15 cellular contexts compared by ENCODE assay signal in the genomic region with DNA sequence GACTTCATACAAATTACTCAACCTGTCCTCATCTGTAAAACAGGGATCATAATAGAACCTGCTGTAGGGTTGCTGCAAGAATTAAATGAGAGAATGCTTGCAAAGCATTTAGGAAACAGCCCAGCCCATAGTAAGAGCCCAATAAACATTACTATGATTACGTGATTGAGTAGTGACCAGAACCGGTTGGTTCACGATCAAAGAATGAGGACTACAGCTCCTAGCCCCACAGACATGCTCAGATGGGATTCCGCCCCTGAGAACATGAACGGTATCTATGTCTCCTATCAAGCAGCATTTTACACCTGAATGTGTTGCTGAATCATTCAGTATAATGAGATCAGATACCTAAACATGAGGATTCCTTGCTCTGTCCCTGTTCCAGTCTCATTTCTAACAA.
DNase-seq lines count a peak whose midpoint lies in the region; ATAC-seq, FAIRE-seq and TF ChIP-seq lines count a peak whose summit lies in the region.
"Had no signal": no experiment of that assay in that cellular context is flagged by ENCODE, and none has a peak within 500 bp of the region (broad histone marks: within the 10 kb centered on the region; RNA-seq: fewer than 3 reads in every experiment).

No MANE protein-coding gene starts in this region.

- no peaks in the 10 kb centered on the region for H3K9me3 Mint-ChIP-seq in GM23338
- H3K9me3 Mint-ChIP-seq: CD8-positive, alpha-beta T cell had no signal

- peak overlapping the region; percentile 43; the same call in 1 of the 2 replicates for H2AFZ ChIP-seq in GM23338
- peak overlapping the region; percentile 17 for H2AFZ ChIP-seq in keratinocyte (ENCODE audit: control insufficient read depth, low read length)
- no peak overlapping the region for H2AFZ ChIP-seq in osteoblast (ENCODE audit: low read length)

- no peak overlapping the region for H3K27ac Mint-ChIP-seq in GM23338
- H3K27ac Mint-ChIP-seq: CD14-positive monocyte; CD8-positive, alpha-beta T cell had no signal

- H3K4me3 ChIP-seq in GM23338 (no peak overlapping the region), keratinocyte (ENCODE audit: control insufficient read depth in 2 of 3, extremely low read depth in 1 of 3, insufficient read depth in 2 of 3, low read depth in 1 of 3, low read length in 3 of 3) (no peak overlapping the region), osteoblast (ENCODE audit: insufficient read depth, low read length) (no peak overlapping the region), vagina (no peak overlapping the region)
- H3K4me3 ChIP-seq: BLaER1, HAP-1 had no signal

- H3K4me2 ChIP-seq in GM23338: no peak overlapping the region
- H3K4me2 ChIP-seq in keratinocyte (ENCODE audit: control insufficient read depth, extremely low read depth, insufficient read depth, low read depth, low read length): no peak overlapping the region
- H3K4me2 ChIP-seq in osteoblast (ENCODE audit: insufficient read depth, low read length): no peak overlapping the region
- H3K4me2 ChIP-seq: BLaER1 had no signal

- H3K36me3 ChIP-seq in GM23338 (ENCODE audit: insufficient read depth) (no peaks in the 10 kb centered on the region), keratinocyte (ENCODE audit: control insufficient read depth in 2 of 2, extremely low read depth in 1 of 2, insufficient read depth in 2 of 2, low read length in 2 of 2) (no peaks in the 10 kb centered on the region), osteoblast (ENCODE audit: insufficient read depth, low read length) (no peaks in the 10 kb centered on the region), vagina (no peaks in the 10 kb centered on the region)
- H3K36me3 ChIP-seq: BLaER1, HAP-1 had no signal

- H3K27ac ChIP-seq in GM23338 (ENCODE audit: low read depth): no peak overlapping the region
- H3K27ac ChIP-seq in keratinocyte (ENCODE audit: control insufficient read depth, insufficient read depth, low read length): no peak overlapping the region
- H3K27ac ChIP-seq in osteoblast (ENCODE audit: low read depth, low read length): no peak overlapping the region
- H3K27ac ChIP-seq in vagina: peak overlapping the region; percentile 6
- H3K27ac ChIP-seq: BLaER1 had no signal

- no peak for TF ChIP-seq POLR2A in vagina (IDR thresholded peaks at IDR 0.05)

- H3K4me1 ChIP-seq in GM23338 (ENCODE audit: insufficient read depth): no peaks in the 10 kb centered on the region
- H3K4me1 ChIP-seq in keratinocyte (ENCODE audit: control insufficient read depth, extremely low read depth, insufficient read depth, low read length): no peaks in the 10 kb centered on the region
- H3K4me1 ChIP-seq in osteoblast (ENCODE audit: insufficient read depth, low read length): no peaks in the 10 kb centered on the region
- H3K4me1 ChIP-seq in vagina: peaks cover 16% of the 10 kb centered on the region
- H3K4me1 ChIP-seq: HAP-1 had no signal

- H3K4me1 Mint-ChIP-seq in GM23338: peaks cover 9% of the 10 kb centered on the region; the same call in 2 of the 3 replicates

- FAIRE-seq in keratinocyte (lab: Jason Lieb, UNC): peak; percentile 69

- no peaks in the 10 kb centered on the region for H3K9me1 ChIP-seq in keratinocyte (ENCODE audit: control insufficient read depth, extremely low read depth, insufficient read depth, low read length)

- H3K79me2 ChIP-seq in GM23338 (replicated peaks; ENCODE audit: insufficient read depth): no peaks in the 10 kb centered on the region
- no peaks in the 10 kb centered on the region for H3K79me2 ChIP-seq in keratinocyte (ENCODE audit: control insufficient read depth, insufficient read depth, low read length)
- H3K79me2 ChIP-seq in osteoblast (ENCODE audit: insufficient read depth, low read length): no peaks in the 10 kb centered on the region

- no peak overlapping the region for H3K4me3 Mint-ChIP-seq in GM23338
- H3K4me3 Mint-ChIP-seq: CD14-positive monocyte; CD8-positive, alpha-beta T cell had no signal

- H3K9me2 ChIP-seq in GM23338 (ENCODE audit: insufficient read depth): peaks cover 9% of the 10 kb centered on the region; the same call in 1 of the 2 replicates

- H4K20me1 ChIP-seq in GM23338 (replicated peaks; ENCODE audit: insufficient read depth) (no peaks in the 10 kb centered on the region), keratinocyte (ENCODE audit: control insufficient read depth, extremely low read depth, insufficient read depth, low read length) (no peaks in the 10 kb centered on the region), osteoblast (ENCODE audit: insufficient read depth, low read length) (no peaks in the 10 kb centered on the region)
- H4K20me1 ChIP-seq: BLaER1 had no signal

- dilution Hi-C loops in keratinocyte (cut with MboI; ENCODE audit: extremely low pct_ligation_motif_present, low sequenced_read_pairs): no loop called here

- no peaks in the 10 kb centered on the region for H3F3A ChIP-seq in GM23338 (replicated peaks; ENCODE audit: low read depth)

- H3K9ac ChIP-seq in keratinocyte (ENCODE audit: control insufficient read depth, extremely low read depth, insufficient read depth, low read length): no peak overlapping the region
- H3K9ac ChIP-seq: BLaER1 had no signal

- TF ChIP-seq CTCF in GM23338 (conservative IDR thresholded peaks at IDR 0.05; ENCODE audit: low read depth in 2 of 2) (no peak), keratinocyte (optimal IDR thresholded peaks at IDR 0.05 in 1 of 3, IDR thresholded peaks at IDR 0.05 in 1 of 3, conservative IDR thresholded peaks at IDR 0.05 in 1 of 3; ENCODE audit: extremely low read depth in 1 of 3, insufficient read depth in 2 of 3, low read length in 3 of 3) (no peak), osteoblast (IDR thresholded peaks at IDR 0.05; ENCODE audit: extremely low read depth, low read depth, low read length) (no peak), vagina (IDR thresholded peaks at IDR 0.05) (no peak)

- H3K27me3 Mint-ChIP-seq in GM23338 (ENCODE audit: insufficient read depth, low read depth, poor library complexity): peaks cover 2% of the 10 kb centered on the region

- intact Hi-C loops in vagina (cut with DNase I): no loop called here

- no peak for DNase-seq in GM23338 (ENCODE audit: low spot score)
- no peak for DNase-seq in keratinocyte (ENCODE audit: low read depth, low spot score)
- DNase-seq in osteoblast (ENCODE audit: insufficient read length, low spot score, missing footprints): peak; percentile 9
- DNase-seq in vagina (ENCODE audit: extremely low spot score in 2 of 2): no peak
- DNase-seq in foreskin melanocyte: no peak
- DNase-seq: 8988T; Calu3; CD8-positive, alpha-beta T cell; DMS79 treated with DMSO at 0.1 percent for 48 hours; GF-D8 had no signal

- ATAC-seq in GM23338 (no peak), HG02884 (IDR thresholded peaks at IDR 0.05; ENCODE audit: unreplicated experiment) (no peak), GM21825 (IDR thresholded peaks at IDR 0.05; ENCODE audit: unreplicated experiment) (no peak)
- ATAC-seq: CD8-positive, alpha-beta T cell had no signal

- no peaks in the 10 kb centered on the region for H3K27me3 ChIP-seq in GM23338 (ENCODE audit: insufficient read depth)
- no peaks in the 10 kb centered on the region for H3K27me3 ChIP-seq in keratinocyte (ENCODE audit: control insufficient read depth, extremely low read depth, insufficient read depth, low read length)
- no peaks in the 10 kb centered on the region for H3K27me3 ChIP-seq in osteoblast (ENCODE audit: insufficient read depth, low read length)
- H3K27me3 ChIP-seq in vagina: no peaks in the 10 kb centered on the region
- H3K27me3 ChIP-seq: BLaER1 had no signal

- H3K36me3 Mint-ChIP-seq in GM23338 (ENCODE audit: low read depth): no peaks in the 10 kb centered on the region
- H3K36me3 Mint-ChIP-seq: CD8-positive, alpha-beta T cell had no signal

- H3K9me3 ChIP-seq in keratinocyte (ENCODE audit: control insufficient read depth, low read depth, low read length) (no peaks in the 10 kb centered on the region), osteoblast (ENCODE audit: low read depth, low read length) (no peaks in the 10 kb centered on the region), vagina (no peaks in the 10 kb centered on the region)
- H3K9me3 ChIP-seq: BLaER1, HAP-1 had no signal

TF ChIP-seq in GM23338, 12 proteins besides CTCF, POLR2A, EP300 and RAD21 (continues in another document):
- TF ChIP-seq NANOG (IDR thresholded peaks at IDR 0.05; ENCODE audit: borderline replicate concordance) (no peak), CREB1 (CRISPR knock-in tag; IDR thresholded peaks at IDR 0.05; ENCODE audit: low read depth) (no peak), POLR2AphosphoS5 (IDR thresholded peaks at IDR 0.05; ENCODE audit: low read depth) (no peak)
